28 cellular contexts compared by ENCODE assay signal in genomic region chr1:44497422-44498170, GRCh38.
"Had no signal": no experiment of that assay in that cellular context is flagged by ENCODE, and none has a peak within 500 bp of the region (broad histone marks: within the 10 kb centered on the region; RNA-seq: fewer than 3 reads in every experiment).

No MANE protein-coding gene starts in this region.

- H3K27me3 Mint-ChIP-seq: activated B cell treated with CpG ODN at 0.5 μM for 24 hours; activated CD8-positive, alpha-beta T cell treated with anti-CD3 and anti-CD28 coated beads for 36 hours; activated naive CD8-positive, alpha-beta T cell treated with anti-CD3 and anti-CD28 coated beads, Interleukin-2, amount 50 U/mL, for 24 hours; central memory CD8-positive, alpha-beta T cell; stimulated activated naive CD8-positive, alpha-beta T cell treated with anti-CD3 and anti-CD28 coated beads, Interleukin-15, Interleukin-2, amounts not matched to agents 100 ng/mL and 50 ng/mL, for 24 hours had no signal

- ATAC-seq: activated CD8-positive, alpha-beta T cell treated with anti-CD3 and anti-CD28 coated beads for 36 hours; activated naive CD8-positive, alpha-beta T cell treated with anti-CD3 and anti-CD28 coated beads, Interleukin-2, amount 50 U/mL, for 24 hours; natural killer cell; psoas muscle; stimulated activated effector memory CD8-positive, alpha-beta T cell treated with anti-CD3 and anti-CD28 coated beads, Interleukin-12 subunit alpha, Interleukin-12 subunit beta, amount 100 ng/mL, for 72 hours had no signal

- H3K9me3 Mint-ChIP-seq: activated B cell treated with CpG ODN at 0.5 μM for 24 hours; activated CD8-positive, alpha-beta T cell treated with anti-CD3 and anti-CD28 coated beads for 36 hours; activated naive CD4-positive, alpha-beta T cell treated with anti-CD3 and anti-CD28 coated beads, Interleukin-2, amount 50 U/mL, for 24 hours; activated naive CD8-positive, alpha-beta T cell treated with anti-CD3 and anti-CD28 coated beads, Interleukin-2, amount 50 U/mL, for 24 hours; activated T-helper 2 cell treated with anti-CD3 and anti-CD28 coated beads, Interferon-gamma antibody, Interleukin-2, Interleukin-4, amounts not matched to agents 10 μg/mL and 5 μg/mL and 100 μg/mL, durations not matched to agents 14 hours and 24 hours and 36 hours; central memory CD8-positive, alpha-beta T cell; natural killer cell; neural progenitor cell; stimulated activated effector memory CD8-positive, alpha-beta T cell treated with anti-CD3 and anti-CD28 coated beads, Interleukin-12 subunit alpha, Interleukin-12 subunit beta, amount 100 ng/mL, for 72 hours; stimulated activated naive CD8-positive, alpha-beta T cell treated with anti-CD3 and anti-CD28 coated beads, Interleukin-15, Interleukin-2, amounts not matched to agents 100 ng/mL and 50 ng/mL, for 24 hours had no signal

- H3K36me3 Mint-ChIP-seq: activated naive CD4-positive, alpha-beta T cell treated with anti-CD3 and anti-CD28 coated beads, Interleukin-2, amount 50 U/mL, for 24 hours; natural killer cell; neural progenitor cell; stimulated activated effector memory CD8-positive, alpha-beta T cell treated with anti-CD3 and anti-CD28 coated beads, Interleukin-12 subunit alpha, Interleukin-12 subunit beta, amount 100 ng/mL, for 72 hours had no signal

- H3K4me3 Mint-ChIP-seq: activated B cell treated with CpG ODN at 0.5 μM for 24 hours; activated CD8-positive, alpha-beta T cell treated with anti-CD3 and anti-CD28 coated beads for 36 hours; activated naive CD4-positive, alpha-beta T cell treated with anti-CD3 and anti-CD28 coated beads, Interleukin-2, amount 50 U/mL, for 24 hours; activated naive CD8-positive, alpha-beta T cell treated with anti-CD3 and anti-CD28 coated beads, Interleukin-2, amount 50 U/mL, for 24 hours; central memory CD8-positive, alpha-beta T cell; natural killer cell; neural progenitor cell; stimulated activated effector memory CD8-positive, alpha-beta T cell treated with anti-CD3 and anti-CD28 coated beads, Interleukin-12 subunit alpha, Interleukin-12 subunit beta, amount 100 ng/mL, for 72 hours; stimulated activated naive CD8-positive, alpha-beta T cell treated with anti-CD3 and anti-CD28 coated beads, Interleukin-15, Interleukin-2, amounts not matched to agents 100 ng/mL and 50 ng/mL, for 24 hours had no signal

- H3K4me1 Mint-ChIP-seq: activated naive CD4-positive, alpha-beta T cell treated with anti-CD3 and anti-CD28 coated beads, Interleukin-2, amount 50 U/mL, for 24 hours; activated naive CD8-positive, alpha-beta T cell treated with anti-CD3 and anti-CD28 coated beads, Interleukin-2, amount 50 U/mL, for 24 hours; central memory CD8-positive, alpha-beta T cell; natural killer cell; stimulated activated effector memory CD8-positive, alpha-beta T cell treated with anti-CD3 and anti-CD28 coated beads, Interleukin-12 subunit alpha, Interleukin-12 subunit beta, amount 100 ng/mL, for 72 hours had no signal

- H3K27ac Mint-ChIP-seq: activated B cell treated with CpG ODN at 0.5 μM for 24 hours; activated CD8-positive, alpha-beta T cell treated with anti-CD3 and anti-CD28 coated beads for 36 hours; activated naive CD4-positive, alpha-beta T cell treated with anti-CD3 and anti-CD28 coated beads, Interleukin-2, amount 50 U/mL, for 24 hours; activated naive CD8-positive, alpha-beta T cell treated with anti-CD3 and anti-CD28 coated beads, Interleukin-2, amount 50 U/mL, for 24 hours; activated T-helper 2 cell treated with anti-CD3 and anti-CD28 coated beads, Interferon-gamma antibody, Interleukin-2, Interleukin-4, amounts not matched to agents 10 μg/mL and 5 μg/mL and 100 μg/mL, durations not matched to agents 14 hours and 24 hours and 36 hours; natural killer cell; neural progenitor cell; stimulated activated effector memory CD8-positive, alpha-beta T cell treated with anti-CD3 and anti-CD28 coated beads, Interleukin-12 subunit alpha, Interleukin-12 subunit beta, amount 100 ng/mL, for 72 hours; stimulated activated naive CD8-positive, alpha-beta T cell treated with anti-CD3 and anti-CD28 coated beads, Interleukin-15, Interleukin-2, amounts not matched to agents 100 ng/mL and 50 ng/mL, for 24 hours had no signal

- DNase-seq: activated B cell treated with CpG ODN at 0.5 μM for 24 hours; activated CD4-positive, alpha-beta T cell treated with anti-CD3 and anti-CD28 coated beads, Interleukin-2, amount 50 U/mL, for 1 hour; activated CD8-positive, alpha-beta T cell treated with anti-CD3 and anti-CD28 coated beads for 36 hours; activated naive CD8-positive, alpha-beta T cell treated with anti-CD3 and anti-CD28 coated beads, Interleukin-2, amount 50 U/mL, for 24 hours; activated T-cell treated with anti-CD3 and anti-CD28 coated beads, Interleukin-2, amount 50 U/mL, for 48 hours; amygdala; dermis blood vessel endothelial cell; effector CD8-positive, alpha-beta T cell; esophagus squamous epithelium; foreskin melanocyte; left ventricle myocardium inferior; mesendoderm; natural killer cell; occipital lobe; psoas muscle; sigmoid colon; small intestine; stimulated activated CD4-positive, alpha-beta T cell treated with anti-CD3 and anti-CD28 coated beads, Interleukin-4, amount 100 ng/mL, for 24 hours had no signal

- H3K27ac ChIP-seq: breast epithelium, epithelial cell of prostate, esophagus squamous epithelium, neural progenitor cell, parathyroid adenoma, psoas muscle, sigmoid colon, tibial nerve had no signal
